ENCODE assay signal across 8 cellular contexts in genomic region chr1:20521960-20522861, GRCh38. TPM values are rescaled to one million over a fixed set of nuclear protein-coding genes. Genes with fewer than 3 reads are reported as not detected.
A peak's percentile ranks its signal among the peaks of the same experiment; 100 is the strongest.
DNase-seq lines count a peak whose midpoint lies in the region; ATAC-seq and TF ChIP-seq lines count a peak whose summit lies in the region.

No MANE protein-coding gene starts in this region.

- peak; percentile 83 for DNase-seq in NAMALWA (ENCODE audit: low spot score)
- DNase-seq in activated naive CD4-positive, alpha-beta T cell treated with anti-CD3 and anti-CD28 coated beads, Interleukin-2, amount 50 U/mL, for 72 hours (ENCODE audit: low spot score in 2 of 2): peak in 1 of 2 donors; percentile 78
- peak; percentile 84 to 85 for DNase-seq in cardiac muscle cell (ENCODE audit: low read depth in 1 of 2, low spot score in 1 of 2)
- DNase-seq in posterior cingulate gyrus: peak in 9 of 10 donors; percentile 22 to 92 (median 72)
- peak; percentile 79 for DNase-seq in ureter (ENCODE audit: low spot score)

- no peaks in the 10 kb centered on the region for H3K9me3 Mint-ChIP-seq in activated naive CD4-positive, alpha-beta T cell treated with anti-CD3 and anti-CD28 coated beads, Interleukin-2, amount 50 U/mL, for 72 hours

- H3K4me1 ChIP-seq in ES-I3 (ENCODE audit: insufficient read depth, low read length) (no peaks in the 10 kb centered on the region), cardiac muscle cell (ENCODE audit: low read depth) (no peaks in the 10 kb centered on the region)

- H3K9me3 ChIP-seq in ES-I3 (ENCODE audit: control insufficient read depth, insufficient read depth, low read length) (no peaks in the 10 kb centered on the region), cardiac muscle cell (ENCODE audit: low read depth) (no peaks in the 10 kb centered on the region)

- no peak overlapping the region for H3K27ac Mint-ChIP-seq in activated naive CD4-positive, alpha-beta T cell treated with anti-CD3 and anti-CD28 coated beads, Interleukin-2, amount 50 U/mL, for 72 hours

- peaks cover 36% of the 10 kb centered on the region for H3K27me3 ChIP-seq in cardiac muscle cell

- H3K36me3 ChIP-seq in ES-I3 (ENCODE audit: insufficient read depth, low read length) (no peaks in the 10 kb centered on the region), cardiac muscle cell (no peaks in the 10 kb centered on the region)

- H3K27ac ChIP-seq in cardiac muscle cell: no peak overlapping the region

- no peak overlapping the region for H3K4me3 ChIP-seq in cardiac muscle cell

- peak; percentile 87 for TF ChIP-seq CTCF in cardiac muscle cell (IDR thresholded peaks at IDR 0.05; ENCODE audit: low read depth, low read length)

- peak; percentile 94 for ATAC-seq in SK-N-SH treated with all-trans-retinoic acid at 6 μM for 48 hours
- peak; percentile 49 to 54 for ATAC-seq in activated naive CD4-positive, alpha-beta T cell treated with anti-CD3 and anti-CD28 coated beads, Interleukin-2, amount 50 U/mL, for 72 hours
- no peak for ATAC-seq in GM18907 (IDR thresholded peaks at IDR 0.05; ENCODE audit: unreplicated experiment)

- no peaks in the 10 kb centered on the region for H3K36me3 Mint-ChIP-seq in activated naive CD4-positive, alpha-beta T cell treated with anti-CD3 and anti-CD28 coated beads, Interleukin-2, amount 50 U/mL, for 72 hours

- H3K9ac ChIP-seq in ES-I3 (ENCODE audit: low read depth, low read length): peak overlapping the region; percentile 4; the same call in 1 of the 2 replicates

- intact Hi-C loops in posterior cingulate gyrus (cut with DNase I): loop anchor here (5.0 kb wide), 1 partner anchor 110 kb away; the partner anchor contains the start of gene PINK1

TF ChIP-seq in SK-N-SH treated with all-trans-retinoic acid at 6 μM for 48 hours, 23 proteins besides CTCF, POLR2A, EP300 and RAD21:
- TF ChIP-seq ZNF70 (CRISPR knock-in tag; IDR thresholded peaks at IDR 0.05) (peak; percentile 19; the same call in 1 of the 2 replicates), ZC3H10 (CRISPR knock-in tag; IDR thresholded peaks at IDR 0.05) (no peak), CSDC2 (CRISPR knock-in tag; IDR thresholded peaks at IDR 0.05) (no peak), BACH2 (CRISPR knock-in tag; IDR thresholded peaks at IDR 0.05; ENCODE audit: borderline replicate concordance) (no peak)
TF ChIP-seq in SK-N-SH treated with all-trans-retinoic acid at 6 μM for 48 hours: peak in this region for 1.

RNA-seq across cellular contexts. Expression of gene MUL1, which starts 14.3 kb away (rescaled TPM):
- total RNA-seq in activated naive CD4-positive, alpha-beta T cell treated with anti-CD3 and anti-CD28 coated beads, Interleukin-2, amount 50 U/mL, for 72 hours: 10 to 100 TPM; 12.8 to 14.6 TPM
- total RNA-seq in cardiac muscle cell (34.4 and 38.1 TPM in 2 replicates), ureter (29.9 TPM)
- 42.7 and 45.7 TPM in 2 replicates for polyA plus RNA-seq in cardiac muscle cell

RNA-seq across cellular contexts. Expression of gene FAM43B, which starts 30.2 kb away (rescaled TPM):
- not detected for total RNA-seq in activated naive CD4-positive, alpha-beta T cell treated with anti-CD3 and anti-CD28 coated beads, Interleukin-2, amount 50 U/mL, for 72 hours
- 3.6 and 3.8 TPM in 2 replicates for total RNA-seq in cardiac muscle cell
- polyA plus RNA-seq in cardiac muscle cell: 3.7 and 7.6 TPM in 2 replicates
- total RNA-seq in ureter: 0.52 TPM

RNA-seq across cellular contexts. Expression of gene CAMK2N1, which starts 36.2 kb away (rescaled TPM):
- total RNA-seq in activated naive CD4-positive, alpha-beta T cell treated with anti-CD3 and anti-CD28 coated beads, Interleukin-2, amount 50 U/mL, for 72 hours: under 1 TPM; 0.25 to 0.51 TPM
- total RNA-seq in cardiac muscle cell (0.30 and 0.60 TPM in 2 replicates), ureter (39.5 TPM)
- polyA plus RNA-seq in cardiac muscle cell: 1.2 and 1.4 TPM in 2 replicates

Comparison
In these comparisons a context has a peak if more than half of its experiments do, and no peak if none do; other contexts are left out.
1. RNA of gene CAMK2N1, which starts 36.2 kb away (total RNA-seq): 39.5 TPM in ureter (single experiment); 0.25 to 0.51 TPM in activated naive CD4-positive, alpha-beta T cell treated with anti-CD3 and anti-CD28 coated beads, Interleukin-2, amount 50 U/mL, for 72 hours and 0.30 to 0.60 TPM in cardiac muscle cell; every median in the first group is over 10 times any median in the second.